ENCODE assay signal across 30 cellular contexts in the genomic region with DNA sequence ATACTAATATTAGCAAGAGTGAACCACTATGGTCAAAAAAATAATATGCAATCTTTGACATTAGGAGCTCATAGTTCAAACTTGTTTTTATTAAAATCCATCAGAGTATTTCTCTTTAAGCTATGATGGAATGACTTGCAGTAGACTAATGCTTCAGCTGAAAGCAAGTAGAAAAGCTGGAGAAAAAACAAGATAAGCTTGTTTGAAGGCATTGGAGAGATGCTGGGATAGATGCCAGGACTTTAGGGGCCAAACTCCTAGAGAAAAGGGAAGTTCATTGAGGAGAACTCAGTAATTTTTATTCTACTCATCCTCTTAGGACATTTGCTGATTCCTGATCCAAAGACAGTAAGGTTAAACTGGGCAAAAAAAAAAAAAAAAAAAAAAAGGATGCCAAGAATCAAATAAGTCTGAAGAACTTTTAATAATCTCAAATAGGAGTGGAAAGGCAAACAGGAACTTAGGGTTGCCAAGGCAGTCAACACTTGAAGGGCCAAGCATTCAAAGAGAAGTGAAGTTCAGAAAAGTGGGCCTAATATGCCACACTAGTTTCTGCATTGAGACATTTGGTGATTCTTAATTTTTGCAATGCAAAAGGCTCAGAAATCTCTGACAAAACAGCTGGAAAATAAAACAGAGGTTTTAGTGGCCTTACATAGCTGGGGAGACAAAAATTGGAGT. TPM values are rescaled to one million over a fixed set of nuclear protein-coding genes. Genes with fewer than 3 reads are reported as not detected.
"Had no signal": no experiment of that assay in that cellular context is flagged by ENCODE, and none has a peak within 500 bp of the region (broad histone marks: within the 10 kb centered on the region; RNA-seq: fewer than 3 reads in every experiment).

No MANE protein-coding gene starts in this region.

- H3K4me3 Mint-ChIP-seq: activated CD4-positive, alpha-beta T cell treated with anti-CD3 and anti-CD28 coated beads for 36 hours; activated CD4-positive, alpha-beta T cell treated with anti-CD3 and anti-CD28 coated beads, Interleukin-2, amount 10 ng/mL, durations not matched to agents 7 days and 5 days; activated naive CD8-positive, alpha-beta T cell treated with anti-CD3 and anti-CD28 coated beads for 36 hours; activated T-cell treated with anti-CD3 and anti-CD28 coated beads, Interleukin-2, amount 50 U/mL, for 4 hours; activated T-helper 1 cell treated with anti-CD3 and anti-CD28 coated beads, Interleukin-12 subunit alpha, Interleukin-12 subunit beta, Interleukin-2, Interleukin-4 antibody, amounts not matched to agents 30 ng/mL and 10 ng/mL and 1 ng/mL, durations not matched to agents 14 hours and 24 hours and 36 hours; T-helper 1 cell treated with Interleukin-12 subunit alpha and Interleukin-12 subunit beta and Interleukin-4 antibody, amounts not matched to agents 30 μg/mL and 1 μg/mL, for 36 hours; T-helper 2 cell treated with Interferon-gamma antibody and Interleukin-4, amounts not matched to agents 5 μg/mL and 100 μg/mL, for 36 hours; WTC11 had no signal

- H3K27ac Mint-ChIP-seq: activated CD4-positive, alpha-beta T cell treated with anti-CD3 and anti-CD28 coated beads for 36 hours; activated CD4-positive, alpha-beta T cell treated with anti-CD3 and anti-CD28 coated beads, Interleukin-2, amount 10 ng/mL, durations not matched to agents 7 days and 5 days; activated naive CD8-positive, alpha-beta T cell treated with anti-CD3 and anti-CD28 coated beads for 36 hours; activated T-helper 1 cell treated with anti-CD3 and anti-CD28 coated beads, Interleukin-12 subunit alpha, Interleukin-12 subunit beta, Interleukin-2, Interleukin-4 antibody, amounts not matched to agents 30 ng/mL and 10 ng/mL and 1 ng/mL, durations not matched to agents 14 hours and 24 hours and 36 hours; T-helper 1 cell treated with Interleukin-12 subunit alpha and Interleukin-12 subunit beta and Interleukin-4 antibody, amounts not matched to agents 30 μg/mL and 1 μg/mL, for 36 hours; T-helper 2 cell treated with Interferon-gamma antibody and Interleukin-4, amounts not matched to agents 5 μg/mL and 100 μg/mL, for 36 hours; WTC11 had no signal

- DNase-seq: activated CD4-positive, alpha-beta T cell treated with anti-CD3 and anti-CD28 coated beads for 36 hours; activated CD4-positive, alpha-beta T cell treated with anti-CD3 and anti-CD28 coated beads, Interleukin-2, amount 10 ng/mL, durations not matched to agents 7 days and 5 days; activated CD4-positive, alpha-beta T cell treated with anti-CD3 and anti-CD28 coated beads, Interleukin-2, amount 50 U/mL, for 48 hours; activated CD8-positive, alpha-beta memory T cell treated with anti-CD3 and anti-CD28 coated beads, Interleukin-2, amount 50 U/mL, for 4 hours; activated effector memory CD4-positive, alpha-beta T cell treated with Interleukin-2 at 50 U/mL for 16 hours; activated naive CD4-positive, alpha-beta T cell treated with anti-CD3 and anti-CD28 coated beads, Interleukin-2, amount 50 U/mL, for 16 hours; activated naive CD8-positive, alpha-beta T cell treated with anti-CD3 and anti-CD28 coated beads for 36 hours; activated T-cell treated with anti-CD3 and anti-CD28 coated beads for 4 hours; activated T-cell treated with anti-CD3 and anti-CD28 coated beads, Interleukin-2, amount 50 U/mL, for 4 hours; amniotic stem cell; aorta; brain microvascular endothelial cell; central memory CD4-positive, alpha-beta T cell; NCI-H1105; NCI-H1417 treated with DMSO at 0.1 percent for 48 hours; NCI-H187 treated with DMSO at 0.1 percent for 48 hours; NCI-H2081; NCI-H226; NCI-H446 treated with DMSO at 0.1 percent for 48 hours; NCI-H524; NK-92 treated with Interleukin-12 subunit alpha and Interleukin-12 subunit beta, amount 100 ng/mL, for 24 hours; Right ventricle myocardium superior had no signal

- H3K4me3 ChIP-seq: K562, PC-9 had no signal

- H3K4me1 Mint-ChIP-seq: activated CD4-positive, alpha-beta T cell treated with anti-CD3 and anti-CD28 coated beads for 36 hours; activated CD4-positive, alpha-beta T cell treated with anti-CD3 and anti-CD28 coated beads, Interleukin-2, amount 10 ng/mL, durations not matched to agents 7 days and 5 days; activated naive CD8-positive, alpha-beta T cell treated with anti-CD3 and anti-CD28 coated beads for 36 hours; WTC11 had no signal

- ATAC-seq: activated CD4-positive, alpha-beta T cell treated with anti-CD3 and anti-CD28 coated beads for 36 hours; activated CD4-positive, CD25-positive, alpha-beta regulatory T cell treated with anti-CD3 and anti-CD28 coated beads, Interleukin-2, amount 50 U/mL, for 24 hours; activated T-cell treated with anti-CD3 and anti-CD28 coated beads, Interleukin-2, amount 50 U/mL, for 4 hours; K562; WTC11 had no signal

- H2AFZ ChIP-seq: PC-9 had no signal

- H3K27me3 ChIP-seq: brain microvascular endothelial cell had no signal

- H3K27me3 Mint-ChIP-seq: activated CD4-positive, alpha-beta T cell treated with anti-CD3 and anti-CD28 coated beads for 36 hours; activated CD4-positive, alpha-beta T cell treated with anti-CD3 and anti-CD28 coated beads, Interleukin-2, amount 10 ng/mL, durations not matched to agents 7 days and 5 days had no signal

- H3K36me3 Mint-ChIP-seq: activated naive CD8-positive, alpha-beta T cell treated with anti-CD3 and anti-CD28 coated beads for 36 hours had no signal

- H3K27ac ChIP-seq: brain microvascular endothelial cell, PC-9, RWPE1 had no signal

- H3K36me3 ChIP-seq: brain microvascular endothelial cell had no signal

- H3K4me2 ChIP-seq: PC-9 had no signal

RNA-seq across cellular contexts. Expression of gene AFF3, which starts 19.7 kb away (rescaled TPM):
- total RNA-seq: PC-9 had no signal
